ENCODE assay signal across 9 cellular contexts in genomic region chr11:133928628-133929059, GRCh38. TPM values are rescaled to one million over a fixed set of nuclear protein-coding genes. Genes with fewer than 3 reads are reported as not detected.
DNase-seq lines count a peak whose midpoint lies in the region; ATAC-seq and TF ChIP-seq lines count a peak whose summit lies in the region.
"Had no signal": no experiment of that assay in that cellular context is flagged by ENCODE, and none has a peak within 500 bp of the region (broad histone marks: within the 10 kb centered on the region; RNA-seq: fewer than 3 reads in every experiment).

No MANE protein-coding gene starts in this region.

- peaks cover 36% of the 10 kb centered on the region for H3K4me1 Mint-ChIP-seq in activated CD8-positive, alpha-beta T cell treated with anti-CD3 and anti-CD28 coated beads, Interleukin-2, amount 10 ng/mL, durations not matched to agents 7 days and 5 days (ENCODE audit: low read depth)
- H3K4me1 Mint-ChIP-seq in naive thymus-derived CD8-positive, alpha-beta T cell = peaks cover 11 to 19% (median 18%) of the 10 kb centered on the region in 4 donors

- H3K4me1 ChIP-seq in A673 (ENCODE audit: insufficient read depth, low read length, poor library complexity, severe bottlenecking) = no peaks in the 10 kb centered on the region

- DNase-seq in GM03348 (ENCODE audit: low spot score) (peak; percentile 31), NCI-H1105 (lab: John Stamatoyannopoulos, UW) (peak; percentile 87), A673 (ENCODE audit: low spot score) (no peak), iPS-NIHi7 (ENCODE audit: extremely low spot score) (no peak), kidney glomerular epithelial cell (lab: John Stamatoyannopoulos, UW) (no peak)
- peak; percentile 80 for DNase-seq in activated CD8-positive, alpha-beta T cell treated with anti-CD3 and anti-CD28 coated beads, Interleukin-2, amount 10 ng/mL, durations not matched to agents 7 days and 5 days
- DNase-seq in naive thymus-derived CD8-positive, alpha-beta T cell = peak in 6 of 10 donors; percentile 27 to 37 (median 32)

- H3K27me3 Mint-ChIP-seq in activated CD8-positive, alpha-beta T cell treated with anti-CD3 and anti-CD28 coated beads, Interleukin-2, amount 10 ng/mL, durations not matched to agents 7 days and 5 days (ENCODE audit: low read depth) = no peaks in the 10 kb centered on the region
- no peaks in the 10 kb centered on the region for H3K27me3 Mint-ChIP-seq in naive thymus-derived CD8-positive, alpha-beta T cell

- H3K36me3 ChIP-seq in A673 (ENCODE audit: insufficient read depth, low read length, poor library complexity, severe bottlenecking) = no peaks in the 10 kb centered on the region
- H3K36me3 ChIP-seq: cardiac muscle cell had no signal

- CTCF ChIA-PET in activated CD8-positive, alpha-beta T cell treated with anti-CD3 and anti-CD28 coated beads, Interleukin-2, amount 10 ng/mL, durations not matched to agents 7 days and 5 days (lab: Charles Lee) = interaction anchor here (0.7 to 2.8 kb wide), 27 partner anchors 10 to 296 kb away, joined by 3 to 49 read pairs (median 9); partner anchors contain the start of genes IGSF9B, JAM3, NCAPD3 and VPS26B
- CTCF ChIA-PET in A673 (lab: Charles Lee) = interaction anchor here (1.0 to 1.4 kb wide), 2 partner anchors 105 to 212 kb away, joined by 4 to 6 read pairs; no protein-coding TSS in a partner anchor

- peak; percentile 72 for ATAC-seq in activated CD8-positive, alpha-beta T cell treated with anti-CD3 and anti-CD28 coated beads, Interleukin-2, amount 10 ng/mL, durations not matched to agents 7 days and 5 days
- ATAC-seq in naive thymus-derived CD8-positive, alpha-beta T cell = peak; percentile 67 to 69
- ATAC-seq in HG03280 (IDR thresholded peaks at IDR 0.05; ENCODE audit: unreplicated experiment) = no peak

- H3K27ac ChIP-seq in A673 (ENCODE audit: low read depth, low read length, poor library complexity, severe bottlenecking) = no peak overlapping the region
- H3K27ac ChIP-seq: cardiac muscle cell had no signal

- peaks cover 51% of the 10 kb centered on the region for H3K36me3 Mint-ChIP-seq in activated CD8-positive, alpha-beta T cell treated with anti-CD3 and anti-CD28 coated beads, Interleukin-2, amount 10 ng/mL, durations not matched to agents 7 days and 5 days (ENCODE audit: low read depth)
- H3K36me3 Mint-ChIP-seq in naive thymus-derived CD8-positive, alpha-beta T cell = peaks cover 0 to 12% (median 11%) of the 10 kb centered on the region in 3 donors

- peak overlapping the region; percentile 61 for H3K4me3 Mint-ChIP-seq in activated CD8-positive, alpha-beta T cell treated with anti-CD3 and anti-CD28 coated beads, Interleukin-2, amount 10 ng/mL, durations not matched to agents 7 days and 5 days
- peak overlapping the region; percentile 5 to 94 (median 70) for H3K4me3 Mint-ChIP-seq in naive thymus-derived CD8-positive, alpha-beta T cell

- no peaks in the 10 kb centered on the region for H3K27me3 ChIP-seq in A673 (replicated peaks; ENCODE audit: insufficient read depth, low read depth, low read length, poor library complexity)
- H3K27me3 ChIP-seq: cardiac muscle cell had no signal

- no peaks in the 10 kb centered on the region for H3K9me3 ChIP-seq in A673 (ENCODE audit: low read depth, low read length, poor library complexity, severe bottlenecking)

- H3K9me3 Mint-ChIP-seq in activated CD8-positive, alpha-beta T cell treated with anti-CD3 and anti-CD28 coated beads, Interleukin-2, amount 10 ng/mL, durations not matched to agents 7 days and 5 days (ENCODE audit: insufficient read depth) = no peaks in the 10 kb centered on the region
- H3K9me3 Mint-ChIP-seq in naive thymus-derived CD8-positive, alpha-beta T cell = no peaks in the 10 kb centered on the region

- intact Hi-C loops in A673 (cut with micrococcal nuclease; ENCODE audit: unreplicated experiment) = no loop called here

- H3K4me3 ChIP-seq in A673 (ENCODE audit: low read depth, low read length, poor library complexity, severe bottlenecking) = no peak overlapping the region
- H3K4me3 ChIP-seq: cardiac muscle cell had no signal

- no peak for TF ChIP-seq CTCF in A673 (conservative IDR thresholded peaks at IDR 0.05; ENCODE audit: low read depth, low read length)

- H3K27ac Mint-ChIP-seq in activated CD8-positive, alpha-beta T cell treated with anti-CD3 and anti-CD28 coated beads, Interleukin-2, amount 10 ng/mL, durations not matched to agents 7 days and 5 days = peak overlapping the region; percentile 87
- H3K27ac Mint-ChIP-seq in naive thymus-derived CD8-positive, alpha-beta T cell = peak overlapping the region in 9 of 10 donors; percentile 29 to 83 (median 74)

- BruUV-seq in A673 (replicated peaks; lab: Mats Ljungman, UMichigan) = no TSS peak

- POLR2A ChIA-PET in activated CD8-positive, alpha-beta T cell treated with anti-CD3 and anti-CD28 coated beads, Interleukin-2, amount 10 ng/mL, durations not matched to agents 7 days and 5 days (lab: Charles Lee) = interaction anchor here (0.6 to 1.4 kb wide), 6 partner anchors 13 to 223 kb away, joined by 3 to 6 read pairs (median 4); no protein-coding TSS in a partner anchor
- POLR2A ChIA-PET in naive thymus-derived CD8-positive, alpha-beta T cell (lab: Charles Lee) = interaction anchor here (0.5 to 1.8 kb wide), 8 partner anchors 16 to 296 kb away, joined by 3 to 6 read pairs (median 3); partner anchors contain the start of genes NCAPD3 and VPS26B
- POLR2A ChIA-PET in A673 (lab: Charles Lee; ENCODE audit: low non-redundant PET) = no interaction called here

RNA-seq across cellular contexts. Expression of gene IGSF9B, which starts 28.1 kb away (rescaled TPM):
- 100 to 1,000 TPM in 1 of 2 experiments, 10 to 100 TPM in 1; 96.3 to 118 TPM for total RNA-seq in activated CD8-positive, alpha-beta T cell treated with anti-CD3 and anti-CD28 coated beads, Interleukin-2, amount 10 ng/mL, durations not matched to agents 7 days and 5 days
- 10 to 100 TPM; 16.1 TPM for total RNA-seq in naive thymus-derived CD8-positive, alpha-beta T cell
- 1 to 10 TPM in 1 of 3 donors, under 1 TPM in 2; 0.35 to 2.2 (median 0.81) TPM for polyA plus RNA-seq in naive thymus-derived CD8-positive, alpha-beta T cell
- 10.1 and 14.2 TPM in 2 replicates for total RNA-seq in A673 (2021)

Comparison
In these comparisons a context has a peak if more than half of its experiments do, and no peak if none do; other contexts are left out.
1. DNase-seq: peak in GM03348 (single experiment), NCI-H1105 (single experiment), activated CD8-positive, alpha-beta T cell treated with anti-CD3 and anti-CD28 coated beads, Interleukin-2, amount 10 ng/mL, durations not matched to agents 7 days and 5 days (single experiment) and naive thymus-derived CD8-positive, alpha-beta T cell (6 of 10); none in A673 (single experiment), iPS-NIHi7 (single experiment) and kidney glomerular epithelial cell (single experiment).